1 cellular context compared by ENCODE assay signal in genomic region chr12:121399391-121400331, GRCh38.
TF ChIP-seq lines count a peak whose summit lies in the region.

Gene RNF34, plus strand, starts transcription at chr12:121400118. Its CDS starts 95 bp downstream, at chr12:121400213.

TF ChIP-seq in HepG2, 621 proteins besides CTCF, POLR2A, EP300 and RAD21 (continued from another document and continues in another):
- TF ChIP-seq FOXP4 (CRISPR knock-in tag; IDR thresholded peaks at IDR 0.05), result no peak
- peak in 1 of 2 experiments; percentile 49; a peak in 1 of 4 replicates for TF ChIP-seq KLF16 (CRISPR knock-in tag; IDR thresholded peaks at IDR 0.05)
- TF ChIP-seq EED (CRISPR knock-in tag; IDR thresholded peaks at IDR 0.05), result no peak
- TF ChIP-seq ZNF501 (CRISPR knock-in tag; IDR thresholded peaks at IDR 0.05), result peak; percentile 75; the same call in 1 of the 2 replicates
- TF ChIP-seq, protein P1, sequence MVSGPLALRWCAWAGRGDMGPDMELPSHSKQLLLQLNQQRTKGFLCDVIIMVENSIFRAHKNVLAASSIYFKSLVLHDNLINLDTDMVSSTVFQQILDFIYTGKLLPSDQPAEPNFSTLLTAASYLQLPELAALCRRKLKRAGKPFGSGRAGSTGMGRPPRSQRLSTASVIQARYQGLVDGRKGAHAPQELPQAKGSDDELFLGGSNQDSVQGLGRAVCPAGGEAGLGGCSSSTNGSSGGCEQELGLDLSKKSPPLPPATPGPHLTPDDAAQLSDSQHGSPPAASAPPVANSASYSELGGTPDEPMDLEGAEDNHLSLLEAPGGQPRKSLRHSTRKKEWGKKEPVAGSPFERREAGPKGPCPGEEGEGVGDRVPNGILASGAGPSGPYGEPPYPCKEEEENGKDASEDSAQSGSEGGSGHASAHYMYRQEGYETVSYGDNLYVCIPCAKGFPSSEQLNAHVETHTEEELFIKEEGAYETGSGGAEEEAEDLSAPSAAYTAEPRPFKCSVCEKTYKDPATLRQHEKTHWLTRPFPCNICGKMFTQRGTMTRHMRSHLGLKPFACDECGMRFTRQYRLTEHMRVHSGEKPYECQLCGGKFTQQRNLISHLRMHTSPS (CRISPR knock-in tag; IDR thresholded peaks at IDR 0.05; ENCODE audit: low read depth), result no peak; the same call in 1 of the 2 replicates
- TF ChIP-seq, protein P2, sequence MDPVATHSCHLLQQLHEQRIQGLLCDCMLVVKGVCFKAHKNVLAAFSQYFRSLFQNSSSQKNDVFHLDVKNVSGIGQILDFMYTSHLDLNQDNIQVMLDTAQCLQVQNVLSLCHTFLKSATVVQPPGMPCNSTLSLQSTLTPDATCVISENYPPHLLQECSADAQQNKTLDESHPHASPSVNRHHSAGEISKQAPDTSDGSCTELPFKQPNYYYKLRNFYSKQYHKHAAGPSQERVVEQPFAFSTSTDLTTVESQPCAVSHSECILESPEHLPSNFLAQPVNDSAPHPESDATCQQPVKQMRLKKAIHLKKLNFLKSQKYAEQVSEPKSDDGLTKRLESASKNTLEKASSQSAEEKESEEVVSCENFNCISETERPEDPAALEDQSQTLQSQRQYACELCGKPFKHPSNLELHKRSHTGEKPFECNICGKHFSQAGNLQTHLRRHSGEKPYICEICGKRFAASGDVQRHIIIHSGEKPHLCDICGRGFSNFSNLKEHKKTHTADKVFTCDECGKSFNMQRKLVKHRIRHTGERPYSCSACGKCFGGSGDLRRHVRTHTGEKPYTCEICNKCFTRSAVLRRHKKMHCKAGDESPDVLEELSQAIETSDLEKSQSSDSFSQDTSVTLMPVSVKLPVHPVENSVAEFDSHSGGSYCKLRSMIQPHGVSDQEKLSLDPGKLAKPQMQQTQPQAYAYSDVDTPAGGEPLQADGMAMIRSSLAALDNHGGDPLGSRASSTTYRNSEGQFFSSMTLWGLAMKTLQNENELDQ (CRISPR knock-in tag; IDR thresholded peaks at IDR 0.05; ENCODE audit: borderline replicate concordance), result no peak
- TF ChIP-seq, protein P3, sequence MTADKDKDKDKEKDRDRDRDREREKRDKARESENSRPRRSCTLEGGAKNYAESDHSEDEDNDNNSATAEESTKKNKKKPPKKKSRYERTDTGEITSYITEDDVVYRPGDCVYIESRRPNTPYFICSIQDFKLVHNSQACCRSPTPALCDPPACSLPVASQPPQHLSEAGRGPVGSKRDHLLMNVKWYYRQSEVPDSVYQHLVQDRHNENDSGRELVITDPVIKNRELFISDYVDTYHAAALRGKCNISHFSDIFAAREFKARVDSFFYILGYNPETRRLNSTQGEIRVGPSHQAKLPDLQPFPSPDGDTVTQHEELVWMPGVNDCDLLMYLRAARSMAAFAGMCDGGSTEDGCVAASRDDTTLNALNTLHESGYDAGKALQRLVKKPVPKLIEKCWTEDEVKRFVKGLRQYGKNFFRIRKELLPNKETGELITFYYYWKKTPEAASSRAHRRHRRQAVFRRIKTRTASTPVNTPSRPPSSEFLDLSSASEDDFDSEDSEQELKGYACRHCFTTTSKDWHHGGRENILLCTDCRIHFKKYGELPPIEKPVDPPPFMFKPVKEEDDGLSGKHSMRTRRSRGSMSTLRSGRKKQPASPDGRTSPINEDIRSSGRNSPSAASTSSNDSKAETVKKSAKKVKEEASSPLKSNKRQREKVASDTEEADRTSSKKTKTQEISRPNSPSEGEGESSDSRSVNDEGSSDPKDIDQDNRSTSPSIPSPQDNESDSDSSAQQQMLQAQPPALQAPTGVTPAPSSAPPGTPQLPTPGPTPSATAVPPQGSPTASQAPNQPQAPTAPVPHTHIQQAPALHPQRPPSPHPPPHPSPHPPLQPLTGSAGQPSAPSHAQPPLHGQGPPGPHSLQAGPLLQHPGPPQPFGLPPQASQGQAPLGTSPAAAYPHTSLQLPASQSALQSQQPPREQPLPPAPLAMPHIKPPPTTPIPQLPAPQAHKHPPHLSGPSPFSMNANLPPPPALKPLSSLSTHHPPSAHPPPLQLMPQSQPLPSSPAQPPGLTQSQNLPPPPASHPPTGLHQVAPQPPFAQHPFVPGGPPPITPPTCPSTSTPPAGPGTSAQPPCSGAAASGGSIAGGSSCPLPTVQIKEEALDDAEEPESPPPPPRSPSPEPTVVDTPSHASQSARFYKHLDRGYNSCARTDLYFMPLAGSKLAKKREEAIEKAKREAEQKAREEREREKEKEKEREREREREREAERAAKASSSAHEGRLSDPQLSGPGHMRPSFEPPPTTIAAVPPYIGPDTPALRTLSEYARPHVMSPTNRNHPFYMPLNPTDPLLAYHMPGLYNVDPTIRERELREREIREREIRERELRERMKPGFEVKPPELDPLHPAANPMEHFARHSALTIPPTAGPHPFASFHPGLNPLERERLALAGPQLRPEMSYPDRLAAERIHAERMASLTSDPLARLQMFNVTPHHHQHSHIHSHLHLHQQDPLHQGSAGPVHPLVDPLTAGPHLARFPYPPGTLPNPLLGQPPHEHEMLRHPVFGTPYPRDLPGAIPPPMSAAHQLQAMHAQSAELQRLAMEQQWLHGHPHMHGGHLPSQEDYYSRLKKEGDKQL (CRISPR knock-in tag; IDR thresholded peaks at IDR 0.05; ENCODE audit: low read depth), result no peak; the same call in 1 of the 2 replicates
- TF ChIP-seq ATF3 (CRISPR knock-in tag; IDR thresholded peaks at IDR 0.05), result no peak; the same call in 1 of the 2 replicates
- no peak for TF ChIP-seq ZMYM2 (CRISPR knock-in tag; IDR thresholded peaks at IDR 0.05)
- peak; percentile 95 for TF ChIP-seq RBFOX2 (IDR thresholded peaks at IDR 0.05; ENCODE audit: low read depth, low read length)
- TF ChIP-seq MNT (IDR thresholded peaks at IDR 0.05), result peak; percentile 78
- TF ChIP-seq TFAP4 (IDR thresholded peaks at IDR 0.05; ENCODE audit: borderline replicate concordance, low read depth), result no peak; the same call in 1 of the 2 replicates
- TF ChIP-seq ZNF136 (CRISPR knock-in tag; IDR thresholded peaks at IDR 0.05; ENCODE audit: low read depth), result no peak
- TF ChIP-seq ZNF879 (CRISPR knock-in tag; IDR thresholded peaks at IDR 0.05), result no peak
- no peak for TF ChIP-seq ZKSCAN5 (CRISPR knock-in tag; IDR thresholded peaks at IDR 0.05)
- TF ChIP-seq, protein P4, sequence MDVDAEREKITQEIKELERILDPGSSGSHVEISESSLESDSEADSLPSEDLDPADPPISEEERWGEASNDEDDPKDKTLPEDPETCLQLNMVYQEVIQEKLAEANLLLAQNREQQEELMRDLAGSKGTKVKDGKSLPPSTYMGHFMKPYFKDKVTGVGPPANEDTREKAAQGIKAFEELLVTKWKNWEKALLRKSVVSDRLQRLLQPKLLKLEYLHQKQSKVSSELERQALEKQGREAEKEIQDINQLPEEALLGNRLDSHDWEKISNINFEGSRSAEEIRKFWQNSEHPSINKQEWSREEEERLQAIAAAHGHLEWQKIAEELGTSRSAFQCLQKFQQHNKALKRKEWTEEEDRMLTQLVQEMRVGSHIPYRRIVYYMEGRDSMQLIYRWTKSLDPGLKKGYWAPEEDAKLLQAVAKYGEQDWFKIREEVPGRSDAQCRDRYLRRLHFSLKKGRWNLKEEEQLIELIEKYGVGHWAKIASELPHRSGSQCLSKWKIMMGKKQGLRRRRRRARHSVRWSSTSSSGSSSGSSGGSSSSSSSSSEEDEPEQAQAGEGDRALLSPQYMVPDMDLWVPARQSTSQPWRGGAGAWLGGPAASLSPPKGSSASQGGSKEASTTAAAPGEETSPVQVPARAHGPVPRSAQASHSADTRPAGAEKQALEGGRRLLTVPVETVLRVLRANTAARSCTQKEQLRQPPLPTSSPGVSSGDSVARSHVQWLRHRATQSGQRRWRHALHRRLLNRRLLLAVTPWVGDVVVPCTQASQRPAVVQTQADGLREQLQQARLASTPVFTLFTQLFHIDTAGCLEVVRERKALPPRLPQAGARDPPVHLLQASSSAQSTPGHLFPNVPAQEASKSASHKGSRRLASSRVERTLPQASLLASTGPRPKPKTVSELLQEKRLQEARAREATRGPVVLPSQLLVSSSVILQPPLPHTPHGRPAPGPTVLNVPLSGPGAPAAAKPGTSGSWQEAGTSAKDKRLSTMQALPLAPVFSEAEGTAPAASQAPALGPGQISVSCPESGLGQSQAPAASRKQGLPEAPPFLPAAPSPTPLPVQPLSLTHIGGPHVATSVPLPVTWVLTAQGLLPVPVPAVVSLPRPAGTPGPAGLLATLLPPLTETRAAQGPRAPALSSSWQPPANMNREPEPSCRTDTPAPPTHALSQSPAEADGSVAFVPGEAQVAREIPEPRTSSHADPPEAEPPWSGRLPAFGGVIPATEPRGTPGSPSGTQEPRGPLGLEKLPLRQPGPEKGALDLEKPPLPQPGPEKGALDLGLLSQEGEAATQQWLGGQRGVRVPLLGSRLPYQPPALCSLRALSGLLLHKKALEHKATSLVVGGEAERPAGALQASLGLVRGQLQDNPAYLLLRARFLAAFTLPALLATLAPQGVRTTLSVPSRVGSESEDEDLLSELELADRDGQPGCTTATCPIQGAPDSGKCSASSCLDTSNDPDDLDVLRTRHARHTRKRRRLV (CRISPR knock-in tag; IDR thresholded peaks at IDR 0.05), result peak; percentile 86
- TF ChIP-seq TEAD3 (CRISPR knock-in tag; optimal IDR thresholded peaks at IDR 0.05; ENCODE audit: borderline replicate concordance), result peak; percentile 53
- peak in 1 of 2 experiments; percentile 71; a peak in 2 of 4 replicates for TF ChIP-seq ATF4 (CRISPR knock-in tag; IDR thresholded peaks at IDR 0.05)
- no peak; the same call in 1 of the 2 replicates for TF ChIP-seq REPIN1 (CRISPR knock-in tag; IDR thresholded peaks at IDR 0.05; ENCODE audit: borderline replicate concordance, low read depth)
- TF ChIP-seq HNRNPL (IDR thresholded peaks at IDR 0.05; ENCODE audit: low read depth, low read length), result no peak
- peak in 1 of 2 experiments; percentile 67; a peak in 2 of 4 replicates for TF ChIP-seq REST (IDR thresholded peaks at IDR 0.05; ENCODE audit: borderline replicate concordance in 1 of 2, low read depth in 1 of 2, low read length in 2 of 2)
- no peak for TF ChIP-seq FOXK2 (IDR thresholded peaks at IDR 0.05)
